In genomic region chrX:19130628-19131027, GRCh38 we compare ENCODE assay signal across 28 cellular contexts. TPM values are rescaled to one million over a fixed set of nuclear protein-coding genes. Genes with fewer than 3 reads are reported as not detected.
"Had no signal": no experiment of that assay in that cellular context is flagged by ENCODE, and none has a peak within 500 bp of the region (broad histone marks: within the 10 kb centered on the region; RNA-seq: fewer than 3 reads in every experiment).

No MANE protein-coding gene starts in this region.

- H3K27me3 ChIP-seq: left lung, sigmoid colon, spleen, suprapubic skin, tibial artery, upper lobe of right lung had no signal

- ATAC-seq: left colon; left lung; lower lobe of right lung; naive thymus-derived CD8-positive, alpha-beta T cell; pancreas; right cardiac atrium; stimulated activated effector memory CD8-positive, alpha-beta T cell treated with anti-CD3 and anti-CD28 coated beads, Interleukin-12 subunit alpha, Interleukin-12 subunit beta, amount 100 ng/mL, for 72 hours; upper lobe of right lung had no signal

- H3K9me3 ChIP-seq: left lung, lower lobe of right lung, pancreas, prostate gland, sigmoid colon, spleen, suprapubic skin, thoracic aorta, tibial artery, upper lobe of right lung had no signal

- H3K36me3 ChIP-seq: left lung, lower lobe of right lung, pancreas, prostate gland, sigmoid colon, spleen, suprapubic skin, thoracic aorta, tibial artery, upper lobe of right lung had no signal

- FAIRE-seq: islet of Langerhans, kidney, pancreas, small intestine, urothelium cell line had no signal

- DNase-seq: hypothalamus; immature natural killer cell; kidney; left colon; left lung; lower lobe of right lung; mammary epithelial cell; mesenchymal stem cell; naive thymus-derived CD8-positive, alpha-beta T cell; nucleus accumbens; pancreas; posterior cingulate gyrus; retina; right cardiac atrium; sigmoid colon; small intestine; spleen; stimulated activated CD4-positive, alpha-beta T cell treated with anti-CD3 and anti-CD28 coated beads, Interleukin-4, amount 100 ng/mL, for 24 hours; stimulated activated naive CD4-positive, alpha-beta T cell; tibial artery; trophoblast cell; upper lobe of right lung had no signal

- H3K4me3 ChIP-seq: left lung, lower lobe of right lung, pancreas, prostate gland, sigmoid colon, spleen, suprapubic skin, thoracic aorta, tibial artery, upper lobe of right lung had no signal

- H3K27ac ChIP-seq: left lung, lower lobe of right lung, pancreas, prostate gland, sigmoid colon, spleen, suprapubic skin, thoracic aorta, tibial artery, upper lobe of right lung had no signal

- H3K4me1 ChIP-seq: left lung, lower lobe of right lung, pancreas, prostate gland, sigmoid colon, spleen, suprapubic skin, tibial artery, upper lobe of right lung had no signal

RNA-seq across cellular contexts. Expression of gene ADGRG2, which starts 8.4 kb away (rescaled TPM):
- total RNA-seq: naive thymus-derived CD8-positive, alpha-beta T cell had no signal
- polyA plus RNA-seq: immature natural killer cell; naive thymus-derived CD8-positive, alpha-beta T cell had no signal
